In genomic region chr9:96217756-96218693, GRCh38 we compare ENCODE assay signal across 8 cellular contexts.
DNase-seq lines count a peak whose midpoint lies in the region; ATAC-seq, FAIRE-seq and TF ChIP-seq lines count a peak whose summit lies in the region.

No MANE protein-coding gene starts in this region.

- H3K27ac Mint-ChIP-seq in activated T-helper 17 cell treated with anti-CD3 and anti-CD28 coated beads, Interleukin-2, amount 50 U/mL, for 72 hours: no peak overlapping the region
- peak overlapping the region in 8 of 10 donors; percentile 0 to 94 (median 86) for H3K27ac Mint-ChIP-seq in naive thymus-derived CD8-positive, alpha-beta T cell
- H3K27ac Mint-ChIP-seq in stimulated activated memory B cell treated with anti-CD40 and anti-IgM and Interleukin-4, amounts not matched to agents 10 μg/mL and 1 μg/mL and 100 μg/mL, for 72 hours: no peak overlapping the region

- H3K4me1 ChIP-seq in HUES6 (ENCODE audit: control insufficient read depth, insufficient read depth, low read length): peaks cover 21% of the 10 kb centered on the region

- POLR2A ChIA-PET in BJ (lab: Charles Lee): interaction anchor here (0.5 kb wide), 1 partner anchor 100 kb away, joined by 5 read pairs; no protein-coding TSS in a partner anchor
- POLR2A ChIA-PET in naive thymus-derived CD8-positive, alpha-beta T cell (lab: Charles Lee): interaction anchor here (0.6 to 1.0 kb wide), 5 partner anchors 96 to 1562 kb away, joined by 3 to 9 read pairs (median 3); no protein-coding TSS in a partner anchor

- DNase-seq in BJ (ENCODE audit: low read depth): no peak
- peak; percentile 33 for DNase-seq in RCC 7860 (ENCODE audit: low spot score)
- peak; percentile 59 for DNase-seq in fibroblast of mammary gland (ENCODE audit: low read depth)
- peak; percentile 47 to 82 (median 76) for DNase-seq in naive thymus-derived CD8-positive, alpha-beta T cell

- no peaks in the 10 kb centered on the region for H3K36me3 ChIP-seq in BJ (ENCODE audit: control insufficient read depth, insufficient read depth, low read length)
- no peaks in the 10 kb centered on the region for H3K36me3 ChIP-seq in HUES6 (ENCODE audit: control insufficient read depth, insufficient read depth, low read length)

- H3K4me1 Mint-ChIP-seq in activated T-helper 17 cell treated with anti-CD3 and anti-CD28 coated beads, Interleukin-2, amount 50 U/mL, for 72 hours: peaks cover 4% of the 10 kb centered on the region
- peaks cover 4 to 13% (median 12%) of the 10 kb centered on the region in 4 donors for H3K4me1 Mint-ChIP-seq in naive thymus-derived CD8-positive, alpha-beta T cell
- peaks cover 10% of the 10 kb centered on the region for H3K4me1 Mint-ChIP-seq in stimulated activated memory B cell treated with anti-CD40 and anti-IgM and Interleukin-4, amounts not matched to agents 10 μg/mL and 1 μg/mL and 100 μg/mL, for 72 hours

- peak; percentile 79 for ATAC-seq in GM19372 (IDR thresholded peaks at IDR 0.05; ENCODE audit: low read depth, unreplicated experiment)
- peak; percentile 89 for ATAC-seq in activated T-helper 17 cell treated with anti-CD3 and anti-CD28 coated beads, Interleukin-2, amount 50 U/mL, for 72 hours (replicated peaks)
- ATAC-seq in naive thymus-derived CD8-positive, alpha-beta T cell: peak; percentile 86 to 88
- ATAC-seq in stimulated activated memory B cell treated with anti-CD40 and anti-IgM and Interleukin-4, amounts not matched to agents 10 μg/mL and 1 μg/mL and 100 μg/mL, for 72 hours: peak; percentile 84

- H3K27ac ChIP-seq in HUES6 (ENCODE audit: low read depth, low read length): peak overlapping the region; percentile 4; the same call in 1 of the 2 replicates

- no peaks in the 10 kb centered on the region for H3K36me3 Mint-ChIP-seq in activated T-helper 17 cell treated with anti-CD3 and anti-CD28 coated beads, Interleukin-2, amount 50 U/mL, for 72 hours (ENCODE audit: low read depth)
- H3K36me3 Mint-ChIP-seq in naive thymus-derived CD8-positive, alpha-beta T cell: no peaks in the 10 kb centered on the region
- no peaks in the 10 kb centered on the region for H3K36me3 Mint-ChIP-seq in stimulated activated memory B cell treated with anti-CD40 and anti-IgM and Interleukin-4, amounts not matched to agents 10 μg/mL and 1 μg/mL and 100 μg/mL, for 72 hours

- FAIRE-seq in RCC 7860 (lab: Jason Lieb, UNC): no peak

- TF ChIP-seq CTCF in BJ (IDR thresholded peaks at IDR 0.05; ENCODE audit: insufficient read depth, low read depth, low read length) (peak; percentile 82), fibroblast of mammary gland (conservative IDR thresholded peaks at IDR 0.05; ENCODE audit: control insufficient read depth, insufficient read depth, low read depth, low read length) (peak; percentile 77)

- CTCF ChIA-PET in BJ (lab: Yijun Ruan, JAX): interaction anchor here (0.5 to 4.1 kb wide), 23 partner anchors 9 to 1545 kb away, joined by 3 to 28 read pairs (median 4); no protein-coding TSS in a partner anchor

- H3K9me3 ChIP-seq in HUES6 (ENCODE audit: control insufficient read depth, insufficient read depth, low read depth, low read length): 0 out of 2 replicates have a peak, but pooled peaks cover 10% of the 10 kb centered on the region

- H3K4me3 ChIP-seq in BJ (ENCODE audit: low read depth, low read length) (peak overlapping the region; percentile 33), HUES6 (ENCODE audit: low read depth, low read length) (peak overlapping the region; percentile 52), fibroblast of mammary gland (ENCODE audit: control insufficient read depth, low read depth, low read length) (peak overlapping the region; percentile 29)

- peak overlapping the region; percentile 60 for H3K4me3 Mint-ChIP-seq in activated T-helper 17 cell treated with anti-CD3 and anti-CD28 coated beads, Interleukin-2, amount 50 U/mL, for 72 hours
- peak overlapping the region; percentile 62 to 89 (median 81) for H3K4me3 Mint-ChIP-seq in naive thymus-derived CD8-positive, alpha-beta T cell
- H3K4me3 Mint-ChIP-seq in stimulated activated memory B cell treated with anti-CD40 and anti-IgM and Interleukin-4, amounts not matched to agents 10 μg/mL and 1 μg/mL and 100 μg/mL, for 72 hours: peak overlapping the region; percentile 56

- no peaks in the 10 kb centered on the region for H3K9me3 Mint-ChIP-seq in activated T-helper 17 cell treated with anti-CD3 and anti-CD28 coated beads, Interleukin-2, amount 50 U/mL, for 72 hours
- H3K9me3 Mint-ChIP-seq in naive thymus-derived CD8-positive, alpha-beta T cell: peaks cover 0 to 3% (median 0%) of the 10 kb centered on the region in 9 donors
- no peaks in the 10 kb centered on the region for H3K9me3 Mint-ChIP-seq in stimulated activated memory B cell treated with anti-CD40 and anti-IgM and Interleukin-4, amounts not matched to agents 10 μg/mL and 1 μg/mL and 100 μg/mL, for 72 hours

- H3K9ac ChIP-seq in HUES6 (ENCODE audit: low read length): peak overlapping the region; percentile 66

- H3K27me3 Mint-ChIP-seq in activated T-helper 17 cell treated with anti-CD3 and anti-CD28 coated beads, Interleukin-2, amount 50 U/mL, for 72 hours: peaks cover 45% of the 10 kb centered on the region
- peaks cover 17 to 40% (median 31%) of the 10 kb centered on the region in 5 donors for H3K27me3 Mint-ChIP-seq in naive thymus-derived CD8-positive, alpha-beta T cell
- H3K27me3 Mint-ChIP-seq in stimulated activated memory B cell treated with anti-CD40 and anti-IgM and Interleukin-4, amounts not matched to agents 10 μg/mL and 1 μg/mL and 100 μg/mL, for 72 hours: peaks cover 69% of the 10 kb centered on the region

- H3K27me3 ChIP-seq in BJ (ENCODE audit: control insufficient read depth, insufficient read depth, low read length): peaks cover 5% of the 10 kb centered on the region
- H3K27me3 ChIP-seq in HUES6 (ENCODE audit: control insufficient read depth, insufficient read depth, low read length): peaks cover 6% of the 10 kb centered on the region; the same call in 1 of the 2 replicates

Comparison
In these comparisons a context has a peak if more than half of its experiments do, and no peak if none do; other contexts are left out.
1. H3K27ac Mint-ChIP-seq: peak in naive thymus-derived CD8-positive, alpha-beta T cell (8 of 10); none in activated T-helper 17 cell treated with anti-CD3 and anti-CD28 coated beads, Interleukin-2, amount 50 U/mL, for 72 hours (single experiment) and stimulated activated memory B cell treated with anti-CD40 and anti-IgM and Interleukin-4, amounts not matched to agents 10 μg/mL and 1 μg/mL and 100 μg/mL, for 72 hours (single experiment).
2. Peak in every context shown above with its lines, with median percentiles within 50 percentile points of each other: H3K4me3 ChIP-seq, ATAC-seq and H3K4me3 Mint-ChIP-seq.